9 cellular contexts compared by ENCODE assay signal in the genomic region with DNA sequence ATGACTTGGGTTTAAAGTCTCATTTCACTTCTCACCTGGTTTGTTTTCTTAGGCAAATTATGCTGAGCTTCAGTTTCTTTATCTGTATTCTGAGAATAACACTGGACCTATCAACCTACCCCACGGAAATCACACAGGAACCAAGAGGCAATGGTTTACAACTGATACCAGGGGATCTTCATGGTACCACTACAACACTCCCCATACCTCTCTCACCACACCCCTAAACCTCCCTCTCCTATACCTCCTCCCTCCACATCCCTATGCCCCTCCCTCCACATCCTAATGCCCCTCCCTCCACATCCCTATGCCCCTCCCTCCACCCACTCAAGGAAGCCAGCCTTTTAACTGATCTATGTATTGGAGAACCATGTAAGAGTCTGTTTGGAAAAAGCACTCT. TPM values are rescaled to one million over a fixed set of nuclear protein-coding genes. Genes with fewer than 3 reads are reported as not detected.
DNase-seq lines count a peak whose midpoint lies in the region; ATAC-seq, FAIRE-seq and TF ChIP-seq lines count a peak whose summit lies in the region.
"Had no signal": no experiment of that assay in that cellular context is flagged by ENCODE, and none has a peak within 500 bp of the region (broad histone marks: within the 10 kb centered on the region; RNA-seq: fewer than 3 reads in every experiment).

No MANE protein-coding gene starts in this region.

- no peaks in the 10 kb centered on the region for H3K4me1 Mint-ChIP-seq in type B pancreatic cell (ENCODE audit: unreplicated experiment)

- H3K4me1 ChIP-seq in RWPE2 (ENCODE audit: insufficient read depth, poor library complexity, severe bottlenecking) (no peaks in the 10 kb centered on the region), pancreas (peaks cover 4 to 8% (median 6%) of the 10 kb centered on the region in 3 donors)

- no peak overlapping the region for H3K4me3 Mint-ChIP-seq in type B pancreatic cell

- no peaks in the 10 kb centered on the region for H3K9me3 Mint-ChIP-seq in type B pancreatic cell

- H3K9me3 ChIP-seq in RWPE2 (ENCODE audit: severe bottlenecking) (no peaks in the 10 kb centered on the region), pancreas (no peaks in the 10 kb centered on the region)

- H3K27me3 ChIP-seq in RWPE2 (ENCODE audit: insufficient read depth, poor library complexity, severe bottlenecking) (no peaks in the 10 kb centered on the region), pancreas (no peaks in the 10 kb centered on the region)

- intact Hi-C loops in pancreas (cut with DNase I), result no loop called here

- TF ChIP-seq CTCF in RWPE2 (IDR thresholded peaks at IDR 0.05; ENCODE audit: poor library complexity, severe bottlenecking) (no peak), type B pancreatic cell (conservative IDR thresholded peaks at IDR 0.05) (no peak), pancreas (IDR thresholded peaks at IDR 0.05) (no peak)

- ATAC-seq in GM19328 (IDR thresholded peaks at IDR 0.05; ENCODE audit: unreplicated experiment) (peak; percentile 55), HG03060 (IDR thresholded peaks at IDR 0.05; ENCODE audit: low read depth, unreplicated experiment) (peak; percentile 59), RWPE2 (ENCODE audit: low read depth) (peak; percentile 61; the same call in 2 of the 3 replicates), pancreas (no peak)

- peaks cover 88% of the 10 kb centered on the region for H3K36me3 ChIP-seq in RWPE2 (ENCODE audit: low read depth)
- H3K36me3 ChIP-seq in pancreas, result peaks cover 0 to 41% (median 4%) of the 10 kb centered on the region in 3 donors

- H3K4me3 ChIP-seq in RWPE2 (ENCODE audit: severe bottlenecking) (no peak overlapping the region), pancreas (no peak overlapping the region)

- WGBS in pancreas, 2 donors, result 75 to 89% methylated on average over 1 of the region's 1 CpG

- no peak overlapping the region for H3K27ac Mint-ChIP-seq in type B pancreatic cell

- H3K27ac ChIP-seq in RWPE2 (ENCODE audit: poor library complexity, severe bottlenecking) (no peak overlapping the region), pancreas (no peak overlapping the region)

- H3K36me3 Mint-ChIP-seq in type B pancreatic cell, result peaks cover 32% of the 10 kb centered on the region

- FAIRE-seq in pancreas (lab: Jason Lieb, UNC), result no peak

- H3K27me3 Mint-ChIP-seq in type B pancreatic cell, result no peaks in the 10 kb centered on the region

- peak; percentile 2 for DNase-seq in Daoy (ENCODE audit: low read depth)
- no peak for DNase-seq in RWPE2 (ENCODE audit: low spot score)
- DNase-seq in type B pancreatic cell (ENCODE audit: extremely low spot score, unreplicated experiment), result no peak
- no peak for DNase-seq in NCI-H1092 (lab: John Stamatoyannopoulos, UW)
- DNase-seq in pancreas, result no peak
- DNase-seq in activated T-cell treated with anti-CD3 and anti-CD28 coated beads for 4 hours, result no peak
- DNase-seq: central memory CD4-positive, alpha-beta T cell had no signal

RNA-seq across cellular contexts. Expression of gene FAM204A, which starts 9.9 kb away (rescaled TPM):
- 91.3 and 97.8 TPM in 2 replicates for total RNA-seq in Daoy (2014; rRNA removed; shearing (Covaris generic))
- 57.8 and 58.0 TPM in 2 replicates for total RNA-seq in type B pancreatic cell (ENCODE audit: low replicate concordance)
- total RNA-seq in pancreas, result 10 to 100 TPM; 25.7 to 37.2 (median 27.5) TPM
- 10 to 100 TPM; 14.4 to 34.8 TPM for polyA plus RNA-seq in pancreas

Comparison
In these comparisons a context has a peak if more than half of its experiments do, and no peak if none do; other contexts are left out.
1. ATAC-seq: peak in GM19328 (single experiment), HG03060 (single experiment) and RWPE2 (single experiment); none in pancreas (0 of 4).